In the genomic region with DNA sequence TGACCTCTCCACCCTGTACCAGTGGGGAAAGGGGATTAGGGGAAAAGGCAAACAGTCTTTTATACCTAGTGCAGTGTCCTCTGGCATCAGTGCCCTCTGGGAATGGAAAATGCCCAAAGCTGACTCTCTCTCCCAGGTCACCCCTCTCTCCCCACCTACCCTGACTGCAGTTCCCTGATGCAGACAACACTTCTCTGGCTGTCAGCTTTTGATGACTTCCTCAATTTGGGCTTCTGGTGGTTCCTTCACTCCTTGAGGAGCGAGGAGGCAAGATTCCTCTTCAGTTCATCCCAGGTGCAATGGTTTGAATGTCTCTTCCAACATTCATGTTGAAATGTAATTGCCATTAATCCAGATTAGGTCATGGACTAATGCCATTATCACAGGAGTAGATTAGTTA, we compare ENCODE assay signal across 30 cellular contexts.
"Had no signal": no experiment of that assay in that cellular context is flagged by ENCODE, and none has a peak within 500 bp of the region (broad histone marks: within the 10 kb centered on the region; RNA-seq: fewer than 3 reads in every experiment).

No MANE protein-coding gene starts in this region.

- H3K27me3 Mint-ChIP-seq: brain had no signal

- H3K4me1 Mint-ChIP-seq: activated naive CD8-positive, alpha-beta T cell treated with anti-CD3 and anti-CD28 coated beads, Interleukin-2, amount 10 ng/mL, durations not matched to agents 7 days and 5 days; brain; neural crest cell; stimulated activated effector memory CD8-positive, alpha-beta T cell treated with anti-CD3 and anti-CD28 coated beads, Interleukin-12 subunit alpha, Interleukin-12 subunit beta, amount 100 ng/mL, for 72 hours had no signal

- ATAC-seq: activated CD4-positive, CD25-positive, alpha-beta regulatory T cell treated with anti-CD3 and anti-CD28 coated beads, Interleukin-2, amount 50 U/mL, for 24 hours; left lung; lower lobe of right lung; naive thymus-derived CD8-positive, alpha-beta T cell; pancreas; stimulated activated effector memory CD8-positive, alpha-beta T cell treated with anti-CD3 and anti-CD28 coated beads, Interleukin-12 subunit alpha, Interleukin-12 subunit beta, amount 100 ng/mL, for 72 hours had no signal

- H3K9me3 Mint-ChIP-seq: activated naive CD4-positive, alpha-beta T cell treated with anti-CD3 and anti-CD28 coated beads for 36 hours; activated T-helper 1 cell treated with anti-CD3 and anti-CD28 coated beads, Interleukin-12 subunit alpha, Interleukin-12 subunit beta, Interleukin-2, Interleukin-4 antibody, amounts not matched to agents 30 ng/mL and 10 ng/mL and 1 ng/mL, durations not matched to agents 14 hours and 24 hours and 36 hours; naive thymus-derived CD8-positive, alpha-beta T cell; neural crest cell; stimulated activated effector memory CD8-positive, alpha-beta T cell treated with anti-CD3 and anti-CD28 coated beads, Interleukin-12 subunit alpha, Interleukin-12 subunit beta, amount 100 ng/mL, for 72 hours; stimulated activated naive CD8-positive, alpha-beta T cell treated with anti-CD3 and anti-CD28 coated beads, Interleukin-15, Interleukin-2, amounts not matched to agents 100 ng/mL and 50 ng/mL, for 24 hours had no signal

- DNase-seq: activated CD4-positive, alpha-beta T cell treated with anti-CD3 and anti-CD28 coated beads for 48 hours; activated CD4-positive, alpha-beta T cell treated with anti-CD3 and anti-CD28 coated beads, Interleukin-2, amount 50 U/mL, for 48 hours; activated CD8-positive, alpha-beta memory T cell treated with anti-CD3 and anti-CD28 coated beads, Interleukin-2, amount 50 U/mL, for 4 hours; activated effector memory CD4-positive, alpha-beta T cell treated with anti-CD3 and anti-CD28 coated beads, Interleukin-2, amount 50 U/mL, for 16 hours; activated naive CD4-positive, alpha-beta T cell treated with anti-CD3 and anti-CD28 coated beads for 36 hours; activated naive CD8-positive, alpha-beta T cell treated with anti-CD3 and anti-CD28 coated beads, Interleukin-2, amount 10 ng/mL, durations not matched to agents 7 days and 5 days; activated T-cell treated with anti-CD3 and anti-CD28 coated beads, Interleukin-2, amount 50 U/mL, for 1 hour; cerebellar nuclear complex; colonic mucosa; effector CD8-positive, alpha-beta T cell; left lung; lower lobe of right lung; mesenchymal stem cell; naive thymus-derived CD8-positive, alpha-beta T cell; nucleus accumbens; pancreas; sigmoid colon; small intestine; stimulated activated CD4-positive, alpha-beta T cell treated with anti-CD3 and anti-CD28 coated beads, Interleukin-4, amount 100 ng/mL, for 24 hours; WERI-Rb-1 had no signal

- H3K4me3 Mint-ChIP-seq: activated naive CD4-positive, alpha-beta T cell treated with anti-CD3 and anti-CD28 coated beads for 36 hours; activated naive CD8-positive, alpha-beta T cell treated with anti-CD3 and anti-CD28 coated beads, Interleukin-2, amount 10 ng/mL, durations not matched to agents 7 days and 5 days; activated T-helper 1 cell treated with anti-CD3 and anti-CD28 coated beads, Interleukin-12 subunit alpha, Interleukin-12 subunit beta, Interleukin-2, Interleukin-4 antibody, amounts not matched to agents 30 ng/mL and 10 ng/mL and 1 ng/mL, durations not matched to agents 14 hours and 24 hours and 36 hours; brain; naive thymus-derived CD8-positive, alpha-beta T cell; neural crest cell; stimulated activated effector memory CD8-positive, alpha-beta T cell treated with anti-CD3 and anti-CD28 coated beads, Interleukin-12 subunit alpha, Interleukin-12 subunit beta, amount 100 ng/mL, for 72 hours; stimulated activated naive CD8-positive, alpha-beta T cell treated with anti-CD3 and anti-CD28 coated beads, Interleukin-15, Interleukin-2, amounts not matched to agents 100 ng/mL and 50 ng/mL, for 24 hours had no signal

- H3K27ac Mint-ChIP-seq: activated naive CD4-positive, alpha-beta T cell treated with anti-CD3 and anti-CD28 coated beads for 36 hours; activated naive CD8-positive, alpha-beta T cell treated with anti-CD3 and anti-CD28 coated beads, Interleukin-2, amount 10 ng/mL, durations not matched to agents 7 days and 5 days; activated T-helper 1 cell treated with anti-CD3 and anti-CD28 coated beads, Interleukin-12 subunit alpha, Interleukin-12 subunit beta, Interleukin-2, Interleukin-4 antibody, amounts not matched to agents 30 ng/mL and 10 ng/mL and 1 ng/mL, durations not matched to agents 14 hours and 24 hours and 36 hours; brain; naive thymus-derived CD8-positive, alpha-beta T cell; stimulated activated effector memory CD8-positive, alpha-beta T cell treated with anti-CD3 and anti-CD28 coated beads, Interleukin-12 subunit alpha, Interleukin-12 subunit beta, amount 100 ng/mL, for 72 hours; stimulated activated naive CD8-positive, alpha-beta T cell treated with anti-CD3 and anti-CD28 coated beads, Interleukin-15, Interleukin-2, amounts not matched to agents 100 ng/mL and 50 ng/mL, for 24 hours had no signal

- H3K4me3 ChIP-seq: ascending aorta, cardiac muscle cell, colonic mucosa, left lung, lower lobe of right lung, pancreas, prostate gland, sigmoid colon, thoracic aorta had no signal

- H3K36me3 Mint-ChIP-seq: brain; stimulated activated effector memory CD8-positive, alpha-beta T cell treated with anti-CD3 and anti-CD28 coated beads, Interleukin-12 subunit alpha, Interleukin-12 subunit beta, amount 100 ng/mL, for 72 hours had no signal
